Comparison of ENCODE assay signal across 3 cellular contexts in the genomic region with DNA sequence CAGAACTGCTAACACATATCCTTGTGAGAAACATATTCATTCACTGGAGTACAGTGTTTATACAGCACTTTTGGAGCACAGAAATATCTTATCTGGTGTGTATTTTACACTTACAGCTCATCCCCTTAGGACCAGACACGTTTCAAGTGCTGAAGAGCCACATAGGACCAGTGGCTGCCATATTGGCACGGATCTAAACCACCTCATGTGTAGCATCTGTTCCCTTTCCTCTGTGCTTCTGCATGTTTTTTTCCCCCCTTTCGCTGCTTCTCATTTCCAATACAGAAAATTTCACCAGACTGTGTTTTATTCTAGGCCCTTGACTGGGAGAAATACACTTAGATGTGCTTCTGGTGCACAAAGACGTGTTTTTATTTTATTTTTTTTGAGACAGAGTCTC.
"Had no signal": no experiment of that assay in that cellular context is flagged by ENCODE, and none has a peak within 500 bp of the region (broad histone marks: within the 10 kb centered on the region; RNA-seq: fewer than 3 reads in every experiment).

No MANE protein-coding gene starts in this region.

- DNase-seq: GDM1, GF-D8 had no signal

- ATAC-seq: GM12878 had no signal
